In genomic region chr4:138724530-138724929, GRCh38 we compare ENCODE assay signal across 19 cellular contexts.
"Had no signal": no experiment of that assay in that cellular context is flagged by ENCODE, and none has a peak within 500 bp of the region (broad histone marks: within the 10 kb centered on the region; RNA-seq: fewer than 3 reads in every experiment).

No MANE protein-coding gene starts in this region.

- DNase-seq: activated CD4-positive, alpha-beta memory T cell treated with anti-CD3 and anti-CD28 coated beads for 36 hours; activated T-cell treated with anti-CD3 and anti-CD28 coated beads for 4 hours; effector CD8-positive, alpha-beta T cell; heart right ventricle; kidney; midbrain; stimulated activated CD4-positive, alpha-beta T cell treated with anti-CD3 and anti-CD28 coated beads, Interleukin-12 subunit alpha, Interleukin-12 subunit beta, amount 100 ng/mL, for 4 hours; stimulated activated CD4-positive, alpha-beta T cell treated with anti-CD3 and anti-CD28 coated beads, Interleukin-1b, Interleukin-23, amount 100 ng/mL, for 48 hours; stimulated activated CD8-positive, alpha-beta memory T cell treated with anti-CD3 and anti-CD28 coated beads, Interleukin-4, amount 100 ng/mL, for 48 hours; stimulated activated naive CD4-positive, alpha-beta T cell; thyroid gland; WERI-Rb-1 had no signal

- H3K4me1 ChIP-seq: esophagus muscularis mucosa, heart right ventricle, thyroid gland had no signal

- H3K27ac Mint-ChIP-seq: activated CD4-positive, alpha-beta memory T cell treated with anti-CD3 and anti-CD28 coated beads for 36 hours; activated naive CD8-positive, alpha-beta T cell; dendritic cell treated with granulocyte-macrophage colony-stimulating factor and Interleukin-4, amounts not matched to agents 40 ng/mL and 50 ng/mL, for 4 days; progenitor cell of endocrine pancreas had no signal

- H3K27me3 ChIP-seq: esophagus muscularis mucosa, thyroid gland had no signal

- H3K36me3 ChIP-seq: esophagus muscularis mucosa, heart right ventricle, thyroid gland, WERI-Rb-1 had no signal

- ATAC-seq: heart right ventricle, left lobe of liver had no signal

- H3K4me3 ChIP-seq: esophagus muscularis mucosa, heart right ventricle, lung, thyroid gland had no signal

- H3K36me3 Mint-ChIP-seq: activated CD4-positive, alpha-beta memory T cell treated with anti-CD3 and anti-CD28 coated beads for 36 hours; activated naive CD8-positive, alpha-beta T cell had no signal

- H3K27me3 Mint-ChIP-seq: activated naive CD8-positive, alpha-beta T cell; progenitor cell of endocrine pancreas had no signal

- H3K9me3 Mint-ChIP-seq: activated CD4-positive, alpha-beta memory T cell treated with anti-CD3 and anti-CD28 coated beads for 36 hours; dendritic cell treated with granulocyte-macrophage colony-stimulating factor and Interleukin-4, amounts not matched to agents 40 ng/mL and 50 ng/mL, for 4 days; nephron had no signal

- H3K9me3 ChIP-seq: esophagus muscularis mucosa, heart right ventricle, thyroid gland had no signal

- H3K4me3 Mint-ChIP-seq: activated CD4-positive, alpha-beta memory T cell treated with anti-CD3 and anti-CD28 coated beads for 36 hours; activated naive CD8-positive, alpha-beta T cell; dendritic cell treated with granulocyte-macrophage colony-stimulating factor and Interleukin-4, amounts not matched to agents 40 ng/mL and 50 ng/mL, for 4 days; nephron had no signal

- H3K27ac ChIP-seq: esophagus muscularis mucosa, heart right ventricle, thyroid gland, WERI-Rb-1 had no signal
